Comparison of ENCODE assay signal across 33 cellular contexts in the genomic region with DNA sequence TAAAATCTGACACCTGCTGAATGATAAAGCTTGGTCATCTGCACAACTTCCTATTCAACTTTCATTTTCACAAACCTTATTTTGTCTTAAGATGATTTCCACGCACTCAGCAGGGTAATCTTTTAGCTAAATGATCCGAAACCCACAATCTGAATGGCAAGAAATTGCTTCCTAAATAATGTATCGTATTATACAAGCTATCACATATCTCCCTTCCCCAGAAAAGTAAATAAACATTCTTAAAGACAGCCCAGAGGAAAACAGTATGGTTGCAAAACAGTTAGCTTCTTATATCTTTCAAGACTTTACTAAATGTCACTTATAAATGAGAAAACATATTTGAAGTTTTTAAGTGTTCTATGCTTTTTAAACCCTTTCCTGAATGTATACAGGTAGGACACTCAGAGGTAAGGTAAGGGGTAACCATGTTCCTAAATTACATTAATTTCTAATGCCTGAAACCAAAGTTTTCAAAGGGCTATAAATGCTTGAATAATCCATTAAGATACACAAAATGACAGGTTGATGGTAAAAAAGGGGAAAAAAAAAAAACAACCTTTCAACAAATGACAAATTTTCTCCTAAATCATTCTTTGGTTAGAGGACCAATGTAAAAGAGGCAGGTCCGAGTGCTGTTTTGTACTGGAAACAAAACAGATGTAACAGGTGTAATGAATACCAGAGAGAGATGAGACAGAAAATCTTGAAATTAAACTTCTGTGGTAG. TPM values are rescaled to one million over a fixed set of nuclear protein-coding genes. Genes with fewer than 3 reads are reported as not detected.
"Had no signal": no experiment of that assay in that cellular context is flagged by ENCODE, and none has a peak within 500 bp of the region (broad histone marks: within the 10 kb centered on the region; RNA-seq: fewer than 3 reads in every experiment).

No MANE protein-coding gene starts in this region.

- H3K4me1 ChIP-seq: adrenal gland, body of pancreas had no signal

- H3K4me3 Mint-ChIP-seq: activated B cell treated with CpG ODN at 0.5 μM for 24 hours; activated CD4-positive, alpha-beta memory T cell treated with anti-CD3 and anti-CD28 coated beads for 36 hours; activated naive CD4-positive, alpha-beta T cell treated with anti-CD3 and anti-CD28 coated beads for 36 hours; activated T-cell treated with anti-CD3 and anti-CD28 coated beads, Interleukin-2, amount 50 U/mL, for 4 hours; activated T-helper 1 cell treated with anti-CD3 and anti-CD28 coated beads, Interleukin-12 subunit alpha, Interleukin-12 subunit beta, Interleukin-2, Interleukin-4 antibody, amounts not matched to agents 30 ng/mL and 10 ng/mL and 1 ng/mL, durations not matched to agents 14 hours and 24 hours and 36 hours had no signal

- H3K36me3 Mint-ChIP-seq: activated CD4-positive, alpha-beta memory T cell treated with anti-CD3 and anti-CD28 coated beads for 36 hours; activated naive CD4-positive, alpha-beta T cell treated with anti-CD3 and anti-CD28 coated beads, Interleukin-2, amount 50 U/mL, for 72 hours had no signal

- H3K36me3 ChIP-seq: adrenal gland had no signal

- ATAC-seq: activated naive CD4-positive, alpha-beta T cell treated with anti-CD3 and anti-CD28 coated beads, Interleukin-2, amount 50 U/mL, for 72 hours; activated T-cell treated with anti-CD3 and anti-CD28 coated beads, Interleukin-2, amount 50 U/mL, for 4 hours; body of pancreas had no signal

- H3K27ac ChIP-seq: adrenal gland, body of pancreas, PC-9, VCaP had no signal

- H3K27ac Mint-ChIP-seq: activated B cell treated with CpG ODN at 0.5 μM for 24 hours; activated CD4-positive, alpha-beta memory T cell treated with anti-CD3 and anti-CD28 coated beads for 36 hours; activated naive CD4-positive, alpha-beta T cell treated with anti-CD3 and anti-CD28 coated beads for 36 hours; activated naive CD4-positive, alpha-beta T cell treated with anti-CD3 and anti-CD28 coated beads, Interleukin-2, amount 50 U/mL, for 72 hours; activated T-helper 1 cell treated with anti-CD3 and anti-CD28 coated beads, Interleukin-12 subunit alpha, Interleukin-12 subunit beta, Interleukin-2, Interleukin-4 antibody, amounts not matched to agents 30 ng/mL and 10 ng/mL and 1 ng/mL, durations not matched to agents 14 hours and 24 hours and 36 hours had no signal

- H3K4me3 ChIP-seq: adrenal gland, body of pancreas, PC-9 had no signal

- H3K4me1 Mint-ChIP-seq: activated B cell treated with CpG ODN at 0.5 μM for 24 hours had no signal

- H3K9me3 Mint-ChIP-seq: activated B cell treated with CpG ODN at 0.5 μM for 24 hours; activated CD4-positive, alpha-beta memory T cell treated with anti-CD3 and anti-CD28 coated beads for 36 hours; activated naive CD4-positive, alpha-beta T cell treated with anti-CD3 and anti-CD28 coated beads for 36 hours; activated naive CD4-positive, alpha-beta T cell treated with anti-CD3 and anti-CD28 coated beads, Interleukin-2, amount 50 U/mL, for 72 hours had no signal

- H3K9me3 ChIP-seq: adrenal gland, body of pancreas had no signal

- DNase-seq: activated B cell treated with CpG ODN at 0.5 μM for 24 hours; activated CD4-positive, alpha-beta memory T cell treated with anti-CD3 and anti-CD28 coated beads for 36 hours; activated CD4-positive, alpha-beta T cell treated with anti-CD3 and anti-CD28 coated beads for 4 hours; activated CD4-positive, alpha-beta T cell treated with anti-CD3 and anti-CD28 coated beads, Interleukin-2, amount 50 U/mL, for 1 hour; activated CD4-positive, CD25-positive, alpha-beta regulatory T cell treated with anti-CD3 and anti-CD28 coated beads, Interleukin-2, amount 50 U/mL, for 72 hours; activated CD8-positive, alpha-beta memory T cell treated with anti-CD3 and anti-CD28 coated beads, Interleukin-2, amount 50 U/mL, for 4 hours; activated gamma-delta T cell treated with Interleukin-2 at 50 U/mL for 16 hours; activated naive CD4-positive, alpha-beta T cell treated with anti-CD3 and anti-CD28 coated beads for 36 hours; activated T-cell treated with anti-CD3 and anti-CD28 coated beads for 4 hours; activated T-cell treated with anti-CD3 and anti-CD28 coated beads, Interleukin-2, amount 50 U/mL, for 4 hours; adrenal gland; body of pancreas; central memory CD4-positive, alpha-beta T cell; Karpas-422; NCI-H1048; NCI-H1436 treated with DMSO at 0.1 percent for 48 hours; NCI-H1694 treated with DMSO at 0.1 percent for 48 hours; NCI-H2029; NCI-H2227 treated with DMSO at 0.1 percent for 48 hours; NCI-H446; NCI-H510A treated with DMSO at 0.1 percent for 48 hours; NCI-H526 treated with DMSO at 0.1 percent for 48 hours; NK-92 treated with Interleukin-12 subunit alpha and Interleukin-12 subunit beta, amount 100 ng/mL, for 24 hours; PC-9; Right ventricle myocardium superior; SW 1271; T-helper 1 cell; T-helper 2 cell; T-helper 9 cell had no signal

- H3K27me3 ChIP-seq: adrenal gland, body of pancreas had no signal

RNA-seq across cellular contexts. Expression of gene ELAVL2, which starts 36.3 kb away (rescaled TPM):
- total RNA-seq: activated B cell treated with CpG ODN at 0.5 μM for 24 hours; activated CD4-positive, alpha-beta memory T cell treated with anti-CD3 and anti-CD28 coated beads for 36 hours; activated naive CD4-positive, alpha-beta T cell treated with anti-CD3 and anti-CD28 coated beads for 36 hours; activated naive CD4-positive, alpha-beta T cell treated with anti-CD3 and anti-CD28 coated beads, Interleukin-2, amount 50 U/mL, for 72 hours; activated T-cell treated with anti-CD3 and anti-CD28 coated beads, Interleukin-2, amount 50 U/mL, for 4 hours; activated T-helper 1 cell treated with anti-CD3 and anti-CD28 coated beads, Interleukin-12 subunit alpha, Interleukin-12 subunit beta, Interleukin-2, Interleukin-4 antibody, amounts not matched to agents 30 ng/mL and 10 ng/mL and 1 ng/mL, durations not matched to agents 14 hours and 24 hours and 36 hours; body of pancreas; OCI-LY7; PC-9; Right ventricle myocardium superior had no signal
